Comparison of ENCODE assay signal across 1 cellular context in genomic region chr16:54846761-54847160, GRCh38.
TF ChIP-seq lines count a peak whose summit lies in the region.

No MANE protein-coding gene starts in this region.

TF ChIP-seq in HEK293, 187 proteins besides CTCF, POLR2A, EP300 and RAD21 (continued from another document):
- TF ChIP-seq ZNF692 (tag by site-specific recombination; IDR thresholded peaks at IDR 0.05) (no peak), ZNF837 (tag by site-specific recombination; IDR thresholded peaks at IDR 0.05) (no peak)
